ENCODE assay signal across 20 cellular contexts in genomic region chr15:64961013-64961412, GRCh38.
"Had no signal": no experiment of that assay in that cellular context is flagged by ENCODE, and none has a peak within 500 bp of the region (broad histone marks: within the 10 kb centered on the region; RNA-seq: fewer than 3 reads in every experiment).

No MANE protein-coding gene starts in this region.

- FAIRE-seq: endometrium, small intestine had no signal

- ATAC-seq: esophagus mucosa; mucosa of descending colon; naive thymus-derived CD4-positive, alpha-beta T cell had no signal

- H3K9me3 Mint-ChIP-seq: activated naive CD4-positive, alpha-beta T cell treated with anti-CD3 and anti-CD28 coated beads, Interleukin-2, amount 10 ng/mL, durations not matched to agents 7 days and 5 days; activated T-cell treated with anti-CD3 and anti-CD28 coated beads, Interleukin-2, amount 50 U/mL, for 24 hours; naive thymus-derived CD4-positive, alpha-beta T cell; stimulated activated naive CD8-positive, alpha-beta T cell treated with anti-CD3 and anti-CD28 coated beads, Interleukin-15, Interleukin-2, amounts not matched to agents 100 ng/mL and 50 ng/mL, for 24 hours had no signal

- H3K27ac ChIP-seq: adrenal gland, cardiac muscle cell, left ventricle myocardium inferior, right atrium auricular region, testis, upper lobe of left lung had no signal

- H3K27me3 Mint-ChIP-seq: activated naive CD4-positive, alpha-beta T cell treated with anti-CD3 and anti-CD28 coated beads, Interleukin-2, amount 10 ng/mL, durations not matched to agents 7 days and 5 days; activated T-cell treated with anti-CD3 and anti-CD28 coated beads, Interleukin-2, amount 50 U/mL, for 24 hours; naive thymus-derived CD4-positive, alpha-beta T cell; stimulated activated naive CD8-positive, alpha-beta T cell treated with anti-CD3 and anti-CD28 coated beads, Interleukin-15, Interleukin-2, amounts not matched to agents 100 ng/mL and 50 ng/mL, for 24 hours had no signal

- H3K4me3 Mint-ChIP-seq: activated naive CD4-positive, alpha-beta T cell treated with anti-CD3 and anti-CD28 coated beads, Interleukin-2, amount 10 ng/mL, durations not matched to agents 7 days and 5 days; activated T-cell treated with anti-CD3 and anti-CD28 coated beads, Interleukin-2, amount 50 U/mL, for 24 hours; naive thymus-derived CD4-positive, alpha-beta T cell; stimulated activated naive CD8-positive, alpha-beta T cell treated with anti-CD3 and anti-CD28 coated beads, Interleukin-15, Interleukin-2, amounts not matched to agents 100 ng/mL and 50 ng/mL, for 24 hours had no signal

- H3K27ac Mint-ChIP-seq: activated naive CD4-positive, alpha-beta T cell treated with anti-CD3 and anti-CD28 coated beads, Interleukin-2, amount 10 ng/mL, durations not matched to agents 7 days and 5 days; activated T-cell treated with anti-CD3 and anti-CD28 coated beads, Interleukin-2, amount 50 U/mL, for 24 hours had no signal

- H3K4me3 ChIP-seq: adrenal gland, cardiac muscle cell, left ventricle myocardium inferior, mucosa of descending colon, right atrium auricular region, testis, upper lobe of left lung had no signal

- DNase-seq: activated CD4-positive, alpha-beta T cell treated with anti-CD3 and anti-CD28 coated beads, Interleukin-2, amount 50 U/mL, for 48 hours; activated CD4-positive, CD25-positive, alpha-beta regulatory T cell treated with anti-CD3 and anti-CD28 coated beads, Interleukin-2, amount 50 U/mL, for 72 hours; activated naive CD4-positive, alpha-beta T cell treated with anti-CD3 and anti-CD28 coated beads, Interleukin-2, amount 10 ng/mL, durations not matched to agents 7 days and 5 days; activated T-cell treated with anti-CD3 and anti-CD28 coated beads, Interleukin-2, amount 50 U/mL, for 24 hours; adrenal gland; hippocampal formation; left ventricle myocardium inferior; mucosa of descending colon; naive thymus-derived CD4-positive, alpha-beta T cell; posterior cingulate gyrus; small intestine; stimulated activated CD4-positive, alpha-beta T cell treated with anti-CD3 and anti-CD28 coated beads, Interleukin-4, amount 100 ng/mL, for 24 hours; T-helper 9 cell; testis; upper lobe of left lung had no signal

- H3K9me3 ChIP-seq: adrenal gland, left ventricle myocardium inferior, mucosa of descending colon, right atrium auricular region, testis, upper lobe of left lung had no signal

- H3K27me3 ChIP-seq: adrenal gland, cardiac muscle cell, right atrium auricular region, testis, upper lobe of left lung had no signal

- H3K4me1 ChIP-seq: adrenal gland, left ventricle myocardium inferior, right atrium auricular region, testis, upper lobe of left lung had no signal
